In genomic region chr2:9592699-9593098, GRCh38 we compare ENCODE assay signal across 1 cellular context.
TF ChIP-seq lines count a peak whose summit lies in the region.

No MANE protein-coding gene starts in this region.

TF ChIP-seq in IMR-90, 13 proteins besides CTCF, POLR2A, EP300 and RAD21:
- TF ChIP-seq FOS (IDR thresholded peaks at IDR 0.05; ENCODE audit: low read depth, low read length) (no peak), CHD1 (IDR thresholded peaks at IDR 0.05; ENCODE audit: low read depth, low read length) (no peak), RCOR1 (IDR thresholded peaks at IDR 0.05; ENCODE audit: insufficient replicate concordance, low read length) (no peak)
